1 cellular context compared by ENCODE assay signal in genomic region chr21:46269466-46269865, GRCh38.
TF ChIP-seq lines count a peak whose summit lies in the region.

No MANE protein-coding gene starts in this region.

TF ChIP-seq in HepG2, 621 proteins besides CTCF, POLR2A, EP300 and RAD21:
- TF ChIP-seq AGO2 (optimal IDR thresholded peaks at IDR 0.05; ENCODE audit: low read depth, low read length) (peak; percentile 44), ZBTB33 (CRISPR knock-in tag; IDR thresholded peaks at IDR 0.05) (peak; percentile 79), ZNF687 (CRISPR knock-in tag; IDR thresholded peaks at IDR 0.05) (peak; percentile 23), SMYD3 (CRISPR knock-in tag; IDR thresholded peaks at IDR 0.05) (no peak), FOSL2 (CRISPR knock-in tag; IDR thresholded peaks at IDR 0.05) (0 out of 2 replicates have a peak, but pooled peaks have one; percentile 33), HIC2 (CRISPR knock-in tag; IDR thresholded peaks at IDR 0.05; ENCODE audit: low read depth) (no peak)
